ENCODE assay signal across 21 cellular contexts in the genomic region with DNA sequence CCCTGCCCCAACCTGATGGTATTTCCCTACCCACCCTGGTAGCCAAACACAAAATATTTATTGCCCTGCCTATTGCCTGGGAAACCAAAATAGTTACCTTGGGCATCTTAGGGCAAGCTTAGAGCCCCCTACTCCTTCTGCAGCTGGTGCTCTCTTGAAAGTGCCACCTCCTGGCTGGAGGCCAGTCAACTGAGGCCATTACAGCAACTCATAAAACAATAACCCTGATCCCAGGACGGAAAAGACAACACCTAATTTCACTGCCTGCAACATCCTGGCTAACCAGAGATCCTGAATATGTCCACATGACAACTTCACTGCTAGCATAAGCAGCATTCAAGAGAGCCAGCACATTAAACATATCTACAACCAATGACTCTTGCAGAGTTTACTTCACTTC. TPM values are rescaled to one million over a fixed set of nuclear protein-coding genes. Genes with fewer than 3 reads are reported as not detected.
DNase-seq lines count a peak whose midpoint lies in the region; ATAC-seq, FAIRE-seq and TF ChIP-seq lines count a peak whose summit lies in the region.
"Had no signal": no experiment of that assay in that cellular context is flagged by ENCODE, and none has a peak within 500 bp of the region (broad histone marks: within the 10 kb centered on the region; RNA-seq: fewer than 3 reads in every experiment).

No MANE protein-coding gene starts in this region.

- H3K36me3 ChIP-seq in BLaER1 treated with 17β-estradiol and CSF1 and Interleukin-3, amounts not matched to agents 10 nM and 100 nM = peaks cover 81 to 100% (median 100%) of the 10 kb centered on the region in 11 experiments
- H3K36me3 ChIP-seq in bronchial epithelial cell (ENCODE audit: control insufficient read depth, insufficient read depth, low read length) = peaks cover 18% of the 10 kb centered on the region

- no peak overlapping the region for H3K9ac ChIP-seq in BLaER1 treated with 17β-estradiol and CSF1 and Interleukin-3, amounts not matched to agents 10 nM and 100 nM

- peaks cover 77% of the 10 kb centered on the region for H3K36me3 Mint-ChIP-seq in endothelial cell (ENCODE audit: low read depth, unreplicated experiment)
- peaks cover 97% of the 10 kb centered on the region for H3K36me3 Mint-ChIP-seq in neural crest cell (ENCODE audit: low read depth)
- H3K36me3 Mint-ChIP-seq in immature natural killer cell = peaks cover 60 to 85% (median 68%) of the 10 kb centered on the region in 3 donors

- ATAC-seq in left lobe of liver = no peak
- ATAC-seq in GM21390 (IDR thresholded peaks at IDR 0.05; ENCODE audit: unreplicated experiment) = no peak
- ATAC-seq: GM12878, GM23338, HCT116 had no signal

- H3K9me3 ChIP-seq in BLaER1 treated with 17β-estradiol and CSF1 and Interleukin-3, amounts not matched to agents 10 nM and 100 nM (replicated peaks in 1 of 11) = peaks cover 86 to 100% (median 99%) of the 10 kb centered on the region in 11 experiments

- H3K27me3 ChIP-seq in BLaER1 treated with 17β-estradiol and CSF1 and Interleukin-3, amounts not matched to agents 10 nM and 100 nM = no peaks in the 10 kb centered on the region
- no peaks in the 10 kb centered on the region for H3K27me3 ChIP-seq in bronchial epithelial cell (ENCODE audit: control insufficient read depth, insufficient read depth, low read length)

- no peaks in the 10 kb centered on the region for H3K4me1 Mint-ChIP-seq in endothelial cell (ENCODE audit: unreplicated experiment)
- no peaks in the 10 kb centered on the region for H3K4me1 Mint-ChIP-seq in neural crest cell
- H3K4me1 Mint-ChIP-seq in immature natural killer cell = peaks cover 0 to 3% of the 10 kb centered on the region in 2 donors
- H3K4me1 Mint-ChIP-seq: GM23338, H9 had no signal

- H3K9me3 Mint-ChIP-seq in endothelial cell (ENCODE audit: unreplicated experiment) = peaks cover 5% of the 10 kb centered on the region
- peaks cover 40% of the 10 kb centered on the region for H3K9me3 Mint-ChIP-seq in neural crest cell
- peaks cover 0 to 27% (median 10%) of the 10 kb centered on the region in 6 donors for H3K9me3 Mint-ChIP-seq in immature natural killer cell

- H3K27me3 Mint-ChIP-seq in endothelial cell (ENCODE audit: unreplicated experiment) (peaks cover 2% of the 10 kb centered on the region), neural crest cell (ENCODE audit: low read depth) (no peaks in the 10 kb centered on the region), immature natural killer cell (ENCODE audit: low read depth in 3 of 3) (peaks cover 0 to 1% (median 0%) of the 10 kb centered on the region in 3 donors)
- H3K27me3 Mint-ChIP-seq: CD4-positive, alpha-beta memory T cell had no signal

- H3K4me1 ChIP-seq in BLaER1 treated with 17β-estradiol and CSF1 and Interleukin-3, amounts not matched to agents 10 nM and 100 nM = peaks cover 0 to 20% (median 10%) of the 10 kb centered on the region in 10 experiments; a peak in 11 of 20 replicates

- H3K4me3 Mint-ChIP-seq in endothelial cell (ENCODE audit: unreplicated experiment) (peak overlapping the region; percentile 56), neural crest cell (peak overlapping the region; percentile 33), immature natural killer cell (no peak overlapping the region)
- H3K4me3 Mint-ChIP-seq: CD4-positive, alpha-beta memory T cell; GM23338; H9 had no signal

- FAIRE-seq in bronchial epithelial cell (lab: Jason Lieb, UNC) = peak; percentile 52
- FAIRE-seq: GM12878, GM19239 had no signal

- peak overlapping the region in 6 of 10 experiments; percentile 0 to 38 (median 18); a peak in 6 of 20 replicates for H3K4me3 ChIP-seq in BLaER1 treated with 17β-estradiol and CSF1 and Interleukin-3, amounts not matched to agents 10 nM and 100 nM
- H3K4me3 ChIP-seq in bronchial epithelial cell (ENCODE audit: low read depth, low read length) = no peak overlapping the region
- H3K4me3 ChIP-seq: GM12878, GM23338 had no signal

- TF ChIP-seq CTCF in bronchial epithelial cell (IDR thresholded peaks at IDR 0.05; ENCODE audit: insufficient read depth, low read length, severe bottlenecking) (no peak), endothelial cell (IDR thresholded peaks at IDR 0.05; ENCODE audit: unreplicated experiment) (no peak), neural crest cell (conservative IDR thresholded peaks at IDR 0.05) (no peak)

- DNase-seq in bronchial epithelial cell (ENCODE audit: low read depth) (no peak), endothelial cell (ENCODE audit: low spot score) (no peak), neural crest cell (ENCODE audit: low read depth, low spot score) (no peak), immature natural killer cell (no peak), left lobe of liver (ENCODE audit: low spot score) (no peak), inferior parietal cortex (ENCODE audit: extremely low spot score) (no peak)
- DNase-seq: CD4-positive, alpha-beta memory T cell; COR-L47; DMS153; DMS79; EL; GDM1; H9 had no signal

- H3K27ac ChIP-seq in BLaER1 treated with 17β-estradiol and CSF1 and Interleukin-3, amounts not matched to agents 10 nM and 100 nM = no peak overlapping the region

- H4K20me1 ChIP-seq in BLaER1 treated with 17β-estradiol and CSF1 and Interleukin-3, amounts not matched to agents 10 nM and 100 nM = peaks cover 0 to 16% (median 0%) of the 10 kb centered on the region in 11 experiments; a peak in 6 of 22 replicates

- H3K27ac Mint-ChIP-seq in endothelial cell (ENCODE audit: unreplicated experiment) = no peak overlapping the region
- no peak overlapping the region for H3K27ac Mint-ChIP-seq in neural crest cell (ENCODE audit: unreplicated experiment)
- no peak overlapping the region for H3K27ac Mint-ChIP-seq in immature natural killer cell
- H3K27ac Mint-ChIP-seq: CD4-positive, alpha-beta memory T cell; GM23338; H9 had no signal

- H3K4me2 ChIP-seq in BLaER1 treated with 17β-estradiol and CSF1 and Interleukin-3, amounts not matched to agents 10 nM and 100 nM = 0 out of 22 replicates have a peak overlapping the region, but pooled peaks of 2 of the 11 experiments have one; percentile 3 to 11
- H3K4me2 ChIP-seq: GM23338 had no signal

RNA-seq across cellular contexts. Expression of gene MTAP, which starts 38.7 kb away (rescaled TPM):
- total RNA-seq in bronchial epithelial cell (35.7 and 44.8 TPM in 2 replicates), endothelial cell (ENCODE audit: unreplicated experiment) (37.2 TPM), neural crest cell (90.1 and 106 TPM in 2 replicates), left lobe of liver (15.1 TPM)
- polyA plus RNA-seq in immature natural killer cell = 10 to 100 TPM in 1 of 3 donors, 1 to 10 TPM in 2; 7.3 to 10.6 (median 8.6) TPM
- total RNA-seq: A172, H4 had no signal

Comparison
In these comparisons a context has a peak if more than half of its experiments do, and no peak if none do; other contexts are left out.
1. H3K4me3 Mint-ChIP-seq: peak in endothelial cell (single experiment) and neural crest cell (single experiment); none in immature natural killer cell (0 of 5).